ENCODE assay signal across 24 cellular contexts in genomic region chr11:120285256-120285655, GRCh38.
"Had no signal": no experiment of that assay in that cellular context is flagged by ENCODE, and none has a peak within 500 bp of the region (broad histone marks: within the 10 kb centered on the region; RNA-seq: fewer than 3 reads in every experiment).

No MANE protein-coding gene starts in this region.

- H3K4me1 Mint-ChIP-seq: activated naive CD4-positive, alpha-beta T cell treated with anti-CD3 and anti-CD28 coated beads, Interleukin-2, amount 50 U/mL, for 24 hours had no signal

- H3K36me3 ChIP-seq: ascending aorta had no signal

- H3K4me1 ChIP-seq: ascending aorta, body of pancreas had no signal

- H3K27ac Mint-ChIP-seq: activated CD8-positive, alpha-beta T cell treated with anti-CD3 and anti-CD28 coated beads for 36 hours; activated naive CD4-positive, alpha-beta T cell treated with anti-CD3 and anti-CD28 coated beads, Interleukin-2, amount 50 U/mL, for 24 hours; activated T-cell treated with anti-CD3 and anti-CD28 coated beads, Interleukin-2, amount 50 U/mL, for 72 hours; T-helper 1 cell treated with Interleukin-12 subunit alpha and Interleukin-12 subunit beta and Interleukin-4 antibody, amounts not matched to agents 30 μg/mL and 1 μg/mL, for 36 hours had no signal

- H3K9me3 Mint-ChIP-seq: activated CD8-positive, alpha-beta T cell treated with anti-CD3 and anti-CD28 coated beads for 36 hours; activated naive CD4-positive, alpha-beta T cell treated with anti-CD3 and anti-CD28 coated beads, Interleukin-2, amount 50 U/mL, for 24 hours; activated T-cell treated with anti-CD3 and anti-CD28 coated beads, Interleukin-2, amount 50 U/mL, for 72 hours; T-helper 1 cell treated with Interleukin-12 subunit alpha and Interleukin-12 subunit beta and Interleukin-4 antibody, amounts not matched to agents 30 μg/mL and 1 μg/mL, for 36 hours had no signal

- H3K4me3 ChIP-seq: ascending aorta, body of pancreas, SK-N-MC had no signal

- H3K4me3 Mint-ChIP-seq: activated CD8-positive, alpha-beta T cell treated with anti-CD3 and anti-CD28 coated beads for 36 hours; activated naive CD4-positive, alpha-beta T cell treated with anti-CD3 and anti-CD28 coated beads, Interleukin-2, amount 50 U/mL, for 24 hours; activated T-cell treated with anti-CD3 and anti-CD28 coated beads, Interleukin-2, amount 50 U/mL, for 72 hours; T-helper 1 cell treated with Interleukin-12 subunit alpha and Interleukin-12 subunit beta and Interleukin-4 antibody, amounts not matched to agents 30 μg/mL and 1 μg/mL, for 36 hours had no signal

- H3K27me3 ChIP-seq: ascending aorta, body of pancreas had no signal

- H3K27ac ChIP-seq: ascending aorta, body of pancreas, SK-N-MC had no signal

- DNase-seq: activated CD4-positive, alpha-beta T cell treated with anti-CD3 and anti-CD28 coated beads for 4 hours; activated CD8-positive, alpha-beta memory T cell treated with anti-CD3 and anti-CD28 coated beads, Interleukin-2, amount 50 U/mL, for 4 hours; activated CD8-positive, alpha-beta T cell treated with anti-CD3 and anti-CD28 coated beads for 36 hours; activated naive CD4-positive, alpha-beta T cell; activated T-cell treated with anti-CD3 and anti-CD28 coated beads, Interleukin-2, amount 50 U/mL, for 72 hours; amniotic stem cell; body of pancreas; central memory CD4-positive, alpha-beta T cell; NCI-H1092; NCI-H1417; NCI-H1930; NCI-H2171; NCI-H2227 treated with DMSO at 0.1 percent for 48 hours; NCI-H446 treated with DMSO at 0.1 percent for 48 hours; NCI-H526; NCI-H82; RPMI8226 had no signal

- ATAC-seq: activated CD4-positive, CD25-positive, alpha-beta regulatory T cell treated with anti-CD3 and anti-CD28 coated beads, Interleukin-2, amount 50 U/mL, for 24 hours; activated CD8-positive, alpha-beta T cell treated with anti-CD3 and anti-CD28 coated beads for 36 hours; activated T-cell treated with anti-CD3 and anti-CD28 coated beads, Interleukin-2, amount 50 U/mL, for 72 hours; body of pancreas; Panc1; Right ventricle myocardium inferior had no signal

- H3K9me3 ChIP-seq: ascending aorta, body of pancreas had no signal
